22 cellular contexts compared by ENCODE assay signal in the genomic region with DNA sequence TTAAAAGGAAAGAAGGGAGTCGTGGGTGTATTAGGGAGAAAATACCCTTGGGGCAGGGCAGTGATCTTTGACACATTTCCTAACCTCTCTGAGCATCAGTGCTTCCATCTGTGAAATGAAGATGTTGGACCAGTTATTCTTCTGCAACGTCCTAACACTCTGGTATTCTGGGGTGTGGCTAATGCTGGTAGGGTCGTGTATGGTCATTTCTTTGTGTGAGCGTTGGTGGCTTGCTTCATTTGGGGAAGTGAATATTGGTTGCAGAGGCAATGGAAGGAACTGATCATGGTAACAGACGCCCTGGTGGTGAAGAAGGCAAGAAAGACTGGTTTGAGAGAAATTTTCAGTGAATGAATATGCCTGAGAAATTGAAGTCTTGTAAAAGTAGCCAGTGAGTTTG.
DNase-seq lines count a peak whose midpoint lies in the region; ATAC-seq and TF ChIP-seq lines count a peak whose summit lies in the region.
"Had no signal": no experiment of that assay in that cellular context is flagged by ENCODE, and none has a peak within 500 bp of the region (broad histone marks: within the 10 kb centered on the region; RNA-seq: fewer than 3 reads in every experiment).

No MANE protein-coding gene starts in this region.

- H3K27ac Mint-ChIP-seq in stimulated activated memory B cell treated with anti-CD40 and anti-IgM and Interleukin-4, amounts not matched to agents 10 μg/mL and 1 μg/mL and 100 μg/mL, for 72 hours: no peak overlapping the region
- H3K27ac Mint-ChIP-seq: activated naive CD8-positive, alpha-beta T cell treated with anti-CD3 and anti-CD28 coated beads for 36 hours; CD8-positive, alpha-beta T cell had no signal

- H3K27me3 ChIP-seq in brain microvascular endothelial cell (replicated peaks) (no peaks in the 10 kb centered on the region), thyroid gland (no peaks in the 10 kb centered on the region)
- H3K27me3 ChIP-seq: gastroesophageal sphincter, SJCRH30 had no signal

- H3K27me3 Mint-ChIP-seq in stimulated activated memory B cell treated with anti-CD40 and anti-IgM and Interleukin-4, amounts not matched to agents 10 μg/mL and 1 μg/mL and 100 μg/mL, for 72 hours: peaks cover 43% of the 10 kb centered on the region

- 47 to 57% methylated on average over 5 of the region's 5 CpGs for WGBS in thyroid gland, 2 donors

- intact Hi-C loops in thyroid gland (cut with DNase I): no loop called here

- peaks cover 34% of the 10 kb centered on the region for H3K36me3 ChIP-seq in brain microvascular endothelial cell (replicated peaks)
- H3K36me3 ChIP-seq in thyroid gland: no peaks in the 10 kb centered on the region

- no peak for TF ChIP-seq POLR2A in thyroid gland (IDR thresholded peaks at IDR 0.05)

- peaks cover 12 to 21% of the 10 kb centered on the region in 2 donors for H3K4me1 ChIP-seq in thyroid gland
- H3K4me1 ChIP-seq: SJCRH30 had no signal

- H3K27ac ChIP-seq in brain microvascular endothelial cell (no peak overlapping the region), thyroid gland (peak overlapping the region in 1 of 3 donors; percentile 24)
- H3K27ac ChIP-seq: gastroesophageal sphincter, HL-60, SJCRH30 had no signal

- H3K4me3 ChIP-seq in brain microvascular endothelial cell (ENCODE audit: low read depth, low read length) (no peak overlapping the region), thyroid gland (replicated peaks in 1 of 3) (no peak overlapping the region)
- H3K4me3 ChIP-seq: gastroesophageal sphincter, SJCRH30 had no signal

- peaks cover 7% of the 10 kb centered on the region for H3K36me3 Mint-ChIP-seq in stimulated activated memory B cell treated with anti-CD40 and anti-IgM and Interleukin-4, amounts not matched to agents 10 μg/mL and 1 μg/mL and 100 μg/mL, for 72 hours
- H3K36me3 Mint-ChIP-seq: activated naive CD8-positive, alpha-beta T cell treated with anti-CD3 and anti-CD28 coated beads for 36 hours; CD8-positive, alpha-beta T cell had no signal

- peak; percentile 5 for TF ChIP-seq CTCF in GM13976 (IDR thresholded peaks at IDR 0.05; ENCODE audit: borderline replicate concordance, control extremely low read depth, extremely low read depth, insufficient read depth, missing control alignments)
- peak; percentile 22 for TF ChIP-seq CTCF in brain microvascular endothelial cell (IDR thresholded peaks at IDR 0.05; ENCODE audit: low read depth, low read length, missing control alignments)
- no peak for TF ChIP-seq CTCF in thyroid gland (IDR thresholded peaks at IDR 0.05)

- H3K9me3 Mint-ChIP-seq in stimulated activated memory B cell treated with anti-CD40 and anti-IgM and Interleukin-4, amounts not matched to agents 10 μg/mL and 1 μg/mL and 100 μg/mL, for 72 hours: peaks cover 9% of the 10 kb centered on the region

- DNase-seq in GM13976 (ENCODE audit: low spot score) (peak; percentile 35), NOMO-1 treated with DMSO at 0.1 percent for 48 hours (lab: John Stamatoyannopoulos, UW; ENCODE audit: unreplicated experiment) (peak; percentile 98), brain microvascular endothelial cell (no peak), thyroid gland (no peak), NCI-H1436 (lab: John Stamatoyannopoulos, UW) (no peak), AG08396 (ENCODE audit: low spot score) (no peak), NCI-H1105 (lab: John Stamatoyannopoulos, UW) (no peak)
- DNase-seq: activated CD8-positive, alpha-beta memory T cell treated with anti-CD3 and anti-CD28 coated beads, Interleukin-2, amount 50 U/mL, for 4 hours; activated naive CD8-positive, alpha-beta T cell treated with anti-CD3 and anti-CD28 coated beads for 36 hours; CD8-positive, alpha-beta T cell; cerebellar nuclear complex; DMS53; effector memory CD4-positive, alpha-beta T cell; GDM1; GOT3; NCI-H1694; NCI-H69; SJCRH30; T-helper 2 cell had no signal

- in situ Hi-C loops in GM13976 (cut with MboI; ENCODE audit: low sequenced_read_pairs, unreplicated experiment): no loop called here
- in situ Hi-C loops in brain microvascular endothelial cell (cut with HindIII; ENCODE audit: low pct_ligation_motif_present, low sequenced_read_pairs): no loop called here

- H3K4me1 Mint-ChIP-seq in stimulated activated memory B cell treated with anti-CD40 and anti-IgM and Interleukin-4, amounts not matched to agents 10 μg/mL and 1 μg/mL and 100 μg/mL, for 72 hours: no peaks in the 10 kb centered on the region
- H3K4me1 Mint-ChIP-seq: activated naive CD8-positive, alpha-beta T cell treated with anti-CD3 and anti-CD28 coated beads for 36 hours had no signal

- H3K9me3 ChIP-seq in thyroid gland: no peaks in the 10 kb centered on the region
- H3K9me3 ChIP-seq: SJCRH30 had no signal

- peak; percentile 55 for ATAC-seq in stimulated activated memory B cell treated with anti-CD40 and anti-IgM and Interleukin-4, amounts not matched to agents 10 μg/mL and 1 μg/mL and 100 μg/mL, for 72 hours
- ATAC-seq: CD8-positive, alpha-beta T cell; gastroesophageal sphincter had no signal

- no peak overlapping the region for H3K4me3 Mint-ChIP-seq in stimulated activated memory B cell treated with anti-CD40 and anti-IgM and Interleukin-4, amounts not matched to agents 10 μg/mL and 1 μg/mL and 100 μg/mL, for 72 hours
- H3K4me3 Mint-ChIP-seq: activated naive CD8-positive, alpha-beta T cell treated with anti-CD3 and anti-CD28 coated beads for 36 hours; CD8-positive, alpha-beta T cell had no signal

Comparison
In these comparisons a context has a peak if more than half of its experiments do, and no peak if none do; other contexts are left out.
1. DNase-seq: peak in GM13976 (single experiment) and NOMO-1 treated with DMSO at 0.1 percent for 48 hours (single experiment); none in brain microvascular endothelial cell (single experiment), thyroid gland (0 of 2), NCI-H1436 (single experiment), AG08396 (single experiment) and NCI-H1105 (single experiment).
2. CTCF ChIP-seq: peak in GM13976 (single experiment) and brain microvascular endothelial cell (single experiment); none in thyroid gland (0 of 6).